In the genomic region with DNA sequence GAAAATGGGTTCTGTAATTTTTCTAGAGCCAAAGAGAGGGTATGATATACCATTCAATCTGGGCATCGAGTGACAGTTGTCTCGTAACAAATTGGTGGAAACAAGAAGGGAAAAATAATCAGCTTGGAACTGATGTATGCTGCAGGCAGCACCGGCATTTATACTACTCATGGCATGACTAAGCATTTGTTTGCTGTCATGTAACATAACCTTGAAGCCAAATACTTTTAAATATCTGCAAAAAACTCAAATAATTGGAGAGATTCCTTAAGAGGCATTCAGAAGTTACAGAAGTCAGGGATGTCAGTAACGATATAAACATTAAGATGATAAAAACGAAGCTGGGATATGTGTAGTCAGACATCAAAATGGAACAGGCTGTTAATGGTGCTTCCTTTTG, we compare ENCODE assay signal across 13 cellular contexts.
DNase-seq lines count a peak whose midpoint lies in the region; ATAC-seq and TF ChIP-seq lines count a peak whose summit lies in the region.
"Had no signal": no experiment of that assay in that cellular context is flagged by ENCODE, and none has a peak within 500 bp of the region (broad histone marks: within the 10 kb centered on the region; RNA-seq: fewer than 3 reads in every experiment).

No MANE protein-coding gene starts in this region.

- no peak for TF ChIP-seq CTCF in fibroblast of lung (conservative IDR thresholded peaks at IDR 0.05 in 1 of 2, IDR thresholded peaks at IDR 0.05 in 1 of 2; ENCODE audit: low read depth in 1 of 2, low read length in 2 of 2)
- TF ChIP-seq CTCF in osteoblast (IDR thresholded peaks at IDR 0.05; ENCODE audit: extremely low read depth, low read depth, low read length): no peak
- no peak for TF ChIP-seq CTCF in left ventricle myocardium inferior (IDR thresholded peaks at IDR 0.05; ENCODE audit: borderline replicate concordance)

- H2AFZ ChIP-seq in GM23248: peak overlapping the region; percentile 30; the same call in 1 of the 2 replicates
- peak overlapping the region; percentile 25 for H2AFZ ChIP-seq in fibroblast of lung (ENCODE audit: low read length)
- peak overlapping the region; percentile 21 for H2AFZ ChIP-seq in osteoblast (ENCODE audit: low read length)

- peak; percentile 79 for DNase-seq in GM23248
- DNase-seq in fibroblast of lung (ENCODE audit: low read depth in 2 of 2): peak; percentile 60 to 70
- DNase-seq in osteoblast (ENCODE audit: insufficient read length, low spot score, missing footprints): peak; percentile 1
- DNase-seq in RPMI8226: no peak
- DNase-seq in left ventricle myocardium inferior: no peak
- no peak for DNase-seq in NCI-H2196 treated with DMSO at 0.1 percent for 48 hours (lab: John Stamatoyannopoulos, UW; ENCODE audit: unreplicated experiment)
- DNase-seq in cerebellar nuclear complex (lab: John Stamatoyannopoulos, UW): no peak
- DNase-seq: anterior cingulate cortex, natural killer cell, NCI-H2029 treated with DMSO at 0.1 percent for 48 hours had no signal

- H3K9me3 ChIP-seq in GM23248 (ENCODE audit: low read depth): no peaks in the 10 kb centered on the region
- H3K9me3 ChIP-seq in fibroblast of lung (ENCODE audit: control insufficient read depth, insufficient read depth, low read depth, low read length): no peaks in the 10 kb centered on the region
- no peaks in the 10 kb centered on the region for H3K9me3 ChIP-seq in osteoblast (ENCODE audit: low read depth, low read length)
- no peaks in the 10 kb centered on the region for H3K9me3 ChIP-seq in left ventricle myocardium inferior (replicated peaks)
- H3K9me3 ChIP-seq: BLaER1 treated with 17β-estradiol and CSF1 and Interleukin-3, amounts not matched to agents 10 nM and 100 nM had no signal

- H3K4me2 ChIP-seq in GM23248 (ENCODE audit: unreplicated experiment): peak overlapping the region; percentile 76
- H3K4me2 ChIP-seq in fibroblast of lung (ENCODE audit: extremely low read depth, insufficient read depth, low read length): peak overlapping the region; percentile 41
- H3K4me2 ChIP-seq in osteoblast (ENCODE audit: insufficient read depth, low read length): peak overlapping the region; percentile 59
- H3K4me2 ChIP-seq: BLaER1 treated with 17β-estradiol and CSF1 and Interleukin-3, amounts not matched to agents 10 nM and 100 nM had no signal

- ATAC-seq in SK-N-SH treated with all-trans-retinoic acid at 6 μM for 48 hours: peak; percentile 75
- ATAC-seq: natural killer cell had no signal

- in situ Hi-C loops in GM23248 (cut with MboI): no loop called here

- peaks cover 47% of the 10 kb centered on the region for H3F3A ChIP-seq in GM23248 (ENCODE audit: insufficient read depth)

- peaks cover 57% of the 10 kb centered on the region for H3K4me1 ChIP-seq in GM23248 (ENCODE audit: insufficient read depth)
- H3K4me1 ChIP-seq in fibroblast of lung (ENCODE audit: control insufficient read depth, extremely low read depth, insufficient read depth, low read length): peaks cover 23% of the 10 kb centered on the region
- H3K4me1 ChIP-seq in osteoblast (ENCODE audit: insufficient read depth, low read length): peaks cover 38% of the 10 kb centered on the region
- H3K4me1 ChIP-seq in left ventricle myocardium inferior: no peaks in the 10 kb centered on the region
- H3K4me1 ChIP-seq: BLaER1 treated with 17β-estradiol and CSF1 and Interleukin-3, amounts not matched to agents 10 nM and 100 nM had no signal

- H3K4me3 ChIP-seq in GM23248 (peak overlapping the region; percentile 39), fibroblast of lung (replicated peaks in 1 of 4; ENCODE audit: control extremely low read depth in 1 of 4, insufficient read depth in 1 of 4, low read depth in 3 of 4, low read length in 4 of 4) (no peak overlapping the region), osteoblast (ENCODE audit: insufficient read depth, low read length) (no peak overlapping the region), left ventricle myocardium inferior (no peak overlapping the region)
- H3K4me3 ChIP-seq: BLaER1 treated with 17β-estradiol and CSF1 and Interleukin-3, amounts not matched to agents 10 nM and 100 nM; lung had no signal

- no peaks in the 10 kb centered on the region for H3K79me2 ChIP-seq in GM23248 (ENCODE audit: insufficient read depth)
- no peaks in the 10 kb centered on the region for H3K79me2 ChIP-seq in fibroblast of lung (ENCODE audit: control insufficient read depth, insufficient read depth, low read length)
- H3K79me2 ChIP-seq in osteoblast (ENCODE audit: insufficient read depth, low read length): no peaks in the 10 kb centered on the region

- intact Hi-C loops in left ventricle myocardium inferior (cut with micrococcal nuclease): no loop called here

- H3K9me2 ChIP-seq in GM23248 (ENCODE audit: insufficient read depth): no peaks in the 10 kb centered on the region

- 21 to 24% methylated on average over 5 of the region's 5 CpGs for WGBS in GM23248 (ENCODE audit: low coverage in 1 of 2, low lambda C conversion rate in 2 of 2, missing lambda C conversion rate in 2 of 2), 2 experiments

- peak overlapping the region; percentile 82 for H3K27ac ChIP-seq in GM23248
- H3K27ac ChIP-seq in fibroblast of lung (ENCODE audit: insufficient read depth, low read length): peak overlapping the region; percentile 78
- peak overlapping the region; percentile 84 for H3K27ac ChIP-seq in osteoblast (ENCODE audit: low read depth, low read length)
- H3K27ac ChIP-seq in left ventricle myocardium inferior (replicated peaks): no peak overlapping the region
- H3K27ac ChIP-seq: BLaER1 treated with 17β-estradiol and CSF1 and Interleukin-3, amounts not matched to agents 10 nM and 100 nM had no signal

- H3K27me3 ChIP-seq in GM23248 (replicated peaks; ENCODE audit: insufficient read depth) (no peaks in the 10 kb centered on the region), fibroblast of lung (ENCODE audit: control insufficient read depth, insufficient read depth, low read length) (no peaks in the 10 kb centered on the region), osteoblast (ENCODE audit: insufficient read depth, low read length) (no peaks in the 10 kb centered on the region), left ventricle myocardium inferior (ENCODE audit: low read depth) (no peaks in the 10 kb centered on the region)
- H3K27me3 ChIP-seq: BLaER1 treated with 17β-estradiol and CSF1 and Interleukin-3, amounts not matched to agents 10 nM and 100 nM had no signal

- no peaks in the 10 kb centered on the region for H3K36me3 ChIP-seq in GM23248 (ENCODE audit: low read depth)
- no peaks in the 10 kb centered on the region for H3K36me3 ChIP-seq in fibroblast of lung (ENCODE audit: control insufficient read depth, insufficient read depth, low read length)
- H3K36me3 ChIP-seq in osteoblast (ENCODE audit: insufficient read depth, low read length): no peaks in the 10 kb centered on the region
- H3K36me3 ChIP-seq in left ventricle myocardium inferior: no peaks in the 10 kb centered on the region
- H3K36me3 ChIP-seq: BLaER1 treated with 17β-estradiol and CSF1 and Interleukin-3, amounts not matched to agents 10 nM and 100 nM had no signal

- no peaks in the 10 kb centered on the region for H4K20me1 ChIP-seq in GM23248 (ENCODE audit: insufficient read depth)
- H4K20me1 ChIP-seq in fibroblast of lung (ENCODE audit: control insufficient read depth, extremely low read depth, insufficient read depth, low read length): no peaks in the 10 kb centered on the region
- no peaks in the 10 kb centered on the region for H4K20me1 ChIP-seq in osteoblast (ENCODE audit: insufficient read depth, low read length)
- H4K20me1 ChIP-seq: BLaER1 treated with 17β-estradiol and CSF1 and Interleukin-3, amounts not matched to agents 10 nM and 100 nM had no signal

- peak overlapping the region; percentile 44 for H3K9ac ChIP-seq in GM23248
- H3K9ac ChIP-seq in fibroblast of lung (ENCODE audit: insufficient read depth, low read length): no peak overlapping the region
- H3K9ac ChIP-seq: BLaER1 treated with 17β-estradiol and CSF1 and Interleukin-3, amounts not matched to agents 10 nM and 100 nM had no signal

TF ChIP-seq in SK-N-SH treated with all-trans-retinoic acid at 6 μM for 48 hours, 23 proteins besides CTCF, POLR2A, EP300 and RAD21 (continues in another document):
- TF ChIP-seq TOX (CRISPR knock-in tag; IDR thresholded peaks at IDR 0.05; ENCODE audit: borderline replicate concordance): no peak
- TF ChIP-seq ZNF8 (CRISPR knock-in tag; IDR thresholded peaks at IDR 0.05): no peak
- no peak for TF ChIP-seq ZFP3 (CRISPR knock-in tag; IDR thresholded peaks at IDR 0.05)
- TF ChIP-seq ISL1 (CRISPR knock-in tag; IDR thresholded peaks at IDR 0.05): no peak
- TF ChIP-seq ZNF70 (CRISPR knock-in tag; IDR thresholded peaks at IDR 0.05): no peak
- TF ChIP-seq CSDC2 (CRISPR knock-in tag; IDR thresholded peaks at IDR 0.05): no peak
- TF ChIP-seq, protein P1, sequence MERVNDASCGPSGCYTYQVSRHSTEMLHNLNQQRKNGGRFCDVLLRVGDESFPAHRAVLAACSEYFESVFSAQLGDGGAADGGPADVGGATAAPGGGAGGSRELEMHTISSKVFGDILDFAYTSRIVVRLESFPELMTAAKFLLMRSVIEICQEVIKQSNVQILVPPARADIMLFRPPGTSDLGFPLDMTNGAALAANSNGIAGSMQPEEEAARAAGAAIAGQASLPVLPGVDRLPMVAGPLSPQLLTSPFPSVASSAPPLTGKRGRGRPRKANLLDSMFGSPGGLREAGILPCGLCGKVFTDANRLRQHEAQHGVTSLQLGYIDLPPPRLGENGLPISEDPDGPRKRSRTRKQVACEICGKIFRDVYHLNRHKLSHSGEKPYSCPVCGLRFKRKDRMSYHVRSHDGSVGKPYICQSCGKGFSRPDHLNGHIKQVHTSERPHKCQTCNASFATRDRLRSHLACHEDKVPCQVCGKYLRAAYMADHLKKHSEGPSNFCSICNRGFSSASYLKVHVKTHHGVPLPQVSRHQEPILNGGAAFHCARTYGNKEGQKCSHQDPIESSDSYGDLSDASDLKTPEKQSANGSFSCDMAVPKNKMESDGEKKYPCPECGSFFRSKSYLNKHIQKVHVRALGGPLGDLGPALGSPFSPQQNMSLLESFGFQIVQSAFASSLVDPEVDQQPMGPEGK (CRISPR knock-in tag; IDR thresholded peaks at IDR 0.05; ENCODE audit: borderline replicate concordance): no peak
- TF ChIP-seq BACH2 (CRISPR knock-in tag; IDR thresholded peaks at IDR 0.05; ENCODE audit: borderline replicate concordance): no peak
- TF ChIP-seq ZC3H10 (CRISPR knock-in tag; IDR thresholded peaks at IDR 0.05): no peak
- no peak for TF ChIP-seq TCF4 (CRISPR knock-in tag; IDR thresholded peaks at IDR 0.05; ENCODE audit: borderline replicate concordance)
- no peak for TF ChIP-seq ZFP30 (CRISPR knock-in tag; IDR thresholded peaks at IDR 0.05)

Comparison
In these comparisons a context has a peak if more than half of its experiments do, and no peak if none do; other contexts are left out.
1. DNase-seq: peak in GM23248 (single experiment), fibroblast of lung (2 of 2) and osteoblast (single experiment); none in RPMI8226 (single experiment), left ventricle myocardium inferior (single experiment), NCI-H2196 treated with DMSO at 0.1 percent for 48 hours (single experiment) and cerebellar nuclear complex (0 of 2).
2. Peak in every context shown above with its lines, with median percentiles within 50 percentile points of each other: H2AFZ ChIP-seq and H3K4me2 ChIP-seq.